Comparison of ENCODE assay signal across 8 cellular contexts in genomic region chr11:67288198-67288451, GRCh38. TPM values are rescaled to one million over a fixed set of nuclear protein-coding genes. Genes with fewer than 3 reads are reported as not detected.
DNase-seq lines count a peak whose midpoint lies in the region; TF ChIP-seq lines count a peak whose summit lies in the region.

No MANE protein-coding gene starts in this region.

- peaks cover 6% of the 10 kb centered on the region for H3K79me2 ChIP-seq in neural cell (replicated peaks; ENCODE audit: insufficient read depth, low read length)

- H3K27ac ChIP-seq in C4-2B (peak overlapping the region; percentile 100), coronary artery (peak overlapping the region; percentile 68 to 95), neural cell (ENCODE audit: low read length) (peak overlapping the region; percentile 92)

- TF ChIP-seq CTCF in C4-2B (conservative IDR thresholded peaks at IDR 0.05) (no peak), coronary artery (IDR thresholded peaks at IDR 0.05) (no peak), neural cell (IDR thresholded peaks at IDR 0.05; ENCODE audit: poor library complexity, severe bottlenecking) (no peak)

- TF ChIP-seq EP300 in neural cell (conservative IDR thresholded peaks at IDR 0.05; ENCODE audit: poor library complexity, severe bottlenecking), result no peak

- no peaks in the 10 kb centered on the region for H3K9me2 ChIP-seq in neural cell (ENCODE audit: insufficient read depth, low read length)

- H3K9ac ChIP-seq in neural cell (ENCODE audit: low read length), result peak overlapping the region; percentile 93

- H3K4me2 ChIP-seq in neural cell (ENCODE audit: low read length), result peak overlapping the region; percentile 72

- H3K9me3 ChIP-seq in neural cell (ENCODE audit: low read length), result no peaks in the 10 kb centered on the region

- H2AFZ ChIP-seq in neural cell (ENCODE audit: low read depth, low read length), result peak overlapping the region; percentile 88

- peaks cover 7% of the 10 kb centered on the region for H3F3A ChIP-seq in neural cell (ENCODE audit: insufficient read depth, low read length, poor library complexity, severe bottlenecking)

- H3K27me3 ChIP-seq in neural cell (ENCODE audit: insufficient read depth, low read depth, low read length), result no peaks in the 10 kb centered on the region

- TF ChIP-seq RAD21 in neural cell (conservative IDR thresholded peaks at IDR 0.05), result no peak

- no peaks in the 10 kb centered on the region for H4K20me1 ChIP-seq in neural cell (ENCODE audit: insufficient read depth)

- no peak for DNase-seq in Jurkat, Clone E6-1 (ENCODE audit: low read depth, low spot score)
- DNase-seq in coronary artery (ENCODE audit: low spot score) (no peak), COLO829 (ENCODE audit: low spot score) (no peak), dermis blood vessel endothelial cell (no peak), DMS 273 treated with DMSO at 0.1 percent for 48 hours (lab: John Stamatoyannopoulos, UW) (no peak)
- DNase-seq in stimulated activated CD4-positive, alpha-beta T cell treated with anti-CD3 and anti-CD28 coated beads, Interleukin-15, amount 100 ng/mL, for 24 hours, result no peak

- H3K36me3 ChIP-seq in neural cell (ENCODE audit: insufficient read depth, low read length), result no peaks in the 10 kb centered on the region

- H3K4me3 ChIP-seq in Jurkat, Clone E6-1 (ENCODE audit: low read length), result peak overlapping the region; percentile 80
- peak overlapping the region; percentile 93 for H3K4me3 ChIP-seq in coronary artery
- H3K4me3 ChIP-seq in neural cell (ENCODE audit: low read length), result peak overlapping the region; percentile 88

TF ChIP-seq in neural cell, 6 proteins besides CTCF, POLR2A, EP300 and RAD21:
- TF ChIP-seq REST (IDR thresholded peaks at IDR 0.05; ENCODE audit: borderline replicate concordance) (no peak), MXI1 (conservative IDR thresholded peaks at IDR 0.05; ENCODE audit: poor library complexity, severe bottlenecking) (no peak), EZH2 (IDR thresholded peaks at IDR 0.05; ENCODE audit: borderline replicate concordance, insufficient read depth, low read length, poor library complexity, severe bottlenecking) (no peak)

RNA-seq across cellular contexts. Expression of gene ANKRD13D, which starts 1.0 kb away (rescaled TPM):
- polyA plus RNA-seq in Jurkat, Clone E6-1 (2012; ENCODE audit: insufficient read depth, insufficient read length), result 58.7 TPM
- polyA plus RNA-seq in neural cell, result 93.5 and 111 TPM in 2 replicates
- polyA minus RNA-seq in neural cell, result 48.3 and 59.2 TPM in 2 replicates
- 29.1 and 32.3 TPM in 2 replicates for total RNA-seq in dermis blood vessel endothelial cell

RNA-seq across cellular contexts. Expression of gene SSH3, which starts 15.2 kb away (rescaled TPM):
- polyA plus RNA-seq in Jurkat, Clone E6-1 (2012; ENCODE audit: insufficient read depth, insufficient read length), result 1.0 TPM
- 0.89 and 1.4 TPM in 2 replicates for polyA plus RNA-seq in neural cell
- 3.4 TPM in 1 of 2 replicates, not detected in the other for polyA minus RNA-seq in neural cell
- total RNA-seq in dermis blood vessel endothelial cell, result 15.6 and 19.7 TPM in 2 replicates

RNA-seq across cellular contexts. Expression of gene GRK2, which starts 21.9 kb away (rescaled TPM):
- polyA plus RNA-seq in Jurkat, Clone E6-1 (2012; ENCODE audit: insufficient read depth, insufficient read length), result 140 TPM
- polyA plus RNA-seq in neural cell, result 47.3 and 59.1 TPM in 2 replicates
- 60.9 and 68.9 TPM in 2 replicates for polyA minus RNA-seq in neural cell
- 40.0 and 56.8 TPM in 2 replicates for total RNA-seq in dermis blood vessel endothelial cell
